Comparison of ENCODE assay signal across 8 cellular contexts in the genomic region with DNA sequence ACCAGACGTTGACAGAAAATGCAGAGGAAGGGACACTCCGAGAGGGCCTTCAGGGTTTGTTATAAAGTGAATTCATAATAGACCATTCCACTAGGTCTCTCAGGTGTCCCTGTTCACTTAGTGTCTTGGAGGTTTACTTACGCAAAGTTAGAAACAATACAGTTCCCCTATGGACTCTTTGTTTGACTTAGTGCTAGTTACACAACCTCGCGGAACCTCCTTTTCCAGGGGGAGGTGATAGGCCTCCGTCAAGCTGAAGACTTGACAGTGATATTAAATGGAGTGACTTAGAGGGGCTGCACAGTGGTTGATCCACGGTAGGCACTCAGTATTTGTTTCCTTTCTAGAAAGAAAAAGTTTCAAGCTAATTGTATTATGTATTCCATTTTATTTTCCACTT. TPM values are rescaled to one million over a fixed set of nuclear protein-coding genes. Genes with fewer than 3 reads are reported as not detected.
DNase-seq lines count a peak whose midpoint lies in the region; ATAC-seq and TF ChIP-seq lines count a peak whose summit lies in the region.

No MANE protein-coding gene starts in this region.

- TF ChIP-seq CTCF in cardiac fibroblast (IDR thresholded peaks at IDR 0.05; ENCODE audit: low read depth, low read length) (no peak), natural killer cell (IDR thresholded peaks at IDR 0.05) (no peak), GM10266 (IDR thresholded peaks at IDR 0.05; ENCODE audit: control insufficient read depth, insufficient read depth, low read depth, missing control alignments) (no peak)

- peak overlapping the region; percentile 94 for H3K4me2 ChIP-seq in BLaER1

- H3K9ac ChIP-seq in BLaER1, result peak overlapping the region; percentile 97

- H3K4me1 Mint-ChIP-seq in natural killer cell, result peaks cover 45 to 62% of the 10 kb centered on the region in 2 donors

- ATAC-seq in natural killer cell (no peak), GM19395 (IDR thresholded peaks at IDR 0.05; ENCODE audit: unreplicated experiment) (no peak), GM19463 (IDR thresholded peaks at IDR 0.05; ENCODE audit: unreplicated experiment) (no peak)

- intact Hi-C loops in natural killer cell (cut with micrococcal nuclease), result loop anchor here (10.0 kb wide), 1 partner anchor 513 kb away; a partner anchor contains a TSS

- H4K20me1 ChIP-seq in BLaER1, result peaks cover 56% of the 10 kb centered on the region

- H3K4me3 ChIP-seq in BLaER1 (peak overlapping the region; percentile 93), MG63 (peak overlapping the region; percentile 85), cardiac fibroblast (replicated peaks in 1 of 2; ENCODE audit: low read depth in 2 of 2, low read length in 2 of 2) (peak overlapping the region; percentile 77 to 96)

- no peaks in the 10 kb centered on the region for H3K9me3 Mint-ChIP-seq in natural killer cell

- H3K4me3 Mint-ChIP-seq in natural killer cell, result peak overlapping the region; percentile 97

- DNase-seq in MG63 (no peak), cardiac fibroblast (ENCODE audit: low read depth in 2 of 2) (no peak), natural killer cell (no peak), GM10266 (ENCODE audit: extremely low spot score) (no peak), HPDE6-E6E7 (ENCODE audit: extremely low spot score) (no peak)

- H3K4me1 ChIP-seq in BLaER1, result peaks cover 36% of the 10 kb centered on the region

- H3K36me3 ChIP-seq in BLaER1 (peaks cover 54% of the 10 kb centered on the region), MG63 (peaks cover 61% of the 10 kb centered on the region)

- H3K27me3 ChIP-seq in BLaER1, result no peaks in the 10 kb centered on the region
- no peaks in the 10 kb centered on the region for H3K27me3 ChIP-seq in MG63

- peak overlapping the region; percentile 99 for H3K27ac ChIP-seq in BLaER1

- no peaks in the 10 kb centered on the region for H3K27me3 Mint-ChIP-seq in natural killer cell (ENCODE audit: low read depth in 2 of 2)

- peaks cover 5% of the 10 kb centered on the region; the same call in 1 of the 2 replicates for H3K9me3 ChIP-seq in BLaER1
- 0 out of 2 replicates have a peak, but pooled peaks cover 2% of the 10 kb centered on the region for H3K9me3 ChIP-seq in MG63

- peaks cover 7% of the 10 kb centered on the region for H3K36me3 Mint-ChIP-seq in natural killer cell

- H3K27ac Mint-ChIP-seq in natural killer cell, result peak overlapping the region; percentile 99

RNA-seq across cellular contexts. Expression of a gene that starts 1.3 kb away (rescaled TPM):
- 976 and 1,634 TPM in 2 replicates for total RNA-seq in MG63 (2014; rRNA removed; shearing (Covaris generic); ENCODE audit: low replicate concordance)
- total RNA-seq in natural killer cell, result 10 to 100 TPM; 62.2 to 88.0 (median 73.5) TPM

RNA-seq across cellular contexts. Expression of a gene that starts 1.7 kb away (rescaled TPM):
- total RNA-seq in MG63 (2014; rRNA removed; shearing (Covaris generic); ENCODE audit: low replicate concordance), result 29.8 and 44.9 TPM in 2 replicates
- 10 to 100 TPM; 11.8 to 15.1 (median 13.0) TPM for total RNA-seq in natural killer cell

RNA-seq across cellular contexts. Expression of a gene that starts 56.3 kb away (rescaled TPM):
- total RNA-seq in MG63 (2014; rRNA removed; shearing (Covaris generic); ENCODE audit: low replicate concordance), result 23.3 and 29.1 TPM in 2 replicates
- total RNA-seq in natural killer cell, result 1 to 10 TPM in 1 of 3 donors, under 1 TPM in 1, not detected in 1; 0.45 to 1.0 TPM

Comparison
In these comparisons a context has a peak if more than half of its experiments do, and no peak if none do; other contexts are left out.
1. RNA of a gene that starts 1.3 kb away (total RNA-seq): 976 to 1,634 TPM in MG63; 62.2 to 88.0 TPM in natural killer cell; every median in the first group is over 10 times any median in the second.
2. RNA of a gene that starts 56.3 kb away (total RNA-seq): 23.3 to 29.1 TPM in MG63; 0.45 to 1.0 TPM in natural killer cell; every median in the first group is over 10 times any median in the second.
3. Peak in every context shown above with its lines, with median percentiles within 50 percentile points of each other: H3K4me3 ChIP-seq.